ENCODE assay signal across 25 cellular contexts in genomic region chr15:80429964-80430363, GRCh38. TPM values are rescaled to one million over a fixed set of nuclear protein-coding genes. Genes with fewer than 3 reads are reported as not detected.
A peak's percentile ranks its signal among the peaks of the same experiment; 100 is the strongest.
DNase-seq lines count a peak whose midpoint lies in the region; ATAC-seq and TF ChIP-seq lines count a peak whose summit lies in the region.
"Had no signal": no experiment of that assay in that cellular context is flagged by ENCODE, and none has a peak within 500 bp of the region (broad histone marks: within the 10 kb centered on the region; RNA-seq: fewer than 3 reads in every experiment).

No MANE protein-coding gene starts in this region.

- intact Hi-C loops in sigmoid colon (cut with DNase I): no loop called here

- TF ChIP-seq CTCF in coronary artery (IDR thresholded peaks at IDR 0.05) (no peak), sigmoid colon (IDR thresholded peaks at IDR 0.05) (no peak)

- H3K4me1 ChIP-seq in sigmoid colon: no peaks in the 10 kb centered on the region
- H3K4me1 ChIP-seq: BE2C, BLaER1 had no signal

- peak; percentile 57 for DNase-seq in coronary artery (ENCODE audit: low spot score)
- peak; percentile 21 for DNase-seq in islet precursor cell
- peak; percentile 40 for DNase-seq in sigmoid colon
- no peak for DNase-seq in globus pallidus (ENCODE audit: low spot score)
- DNase-seq: 8988T; ACHN; BE2C; C1 segment of cervical spinal cord; CD4-positive, alpha-beta memory T cell; CD4-positive, CD25-positive, alpha-beta regulatory T cell; CD8-positive, alpha-beta memory T cell; COR-L47; DMS 273 treated with DMSO at 0.1 percent for 48 hours; DMS153; DMS53; DMS79; DND-41; EL; GDM1 had no signal

- no peak for TF ChIP-seq EP300 in sigmoid colon (IDR thresholded peaks at IDR 0.05)

- no peak for ATAC-seq in HG02973 (IDR thresholded peaks at IDR 0.05; ENCODE audit: unreplicated experiment)
- ATAC-seq in GM18909 (IDR thresholded peaks at IDR 0.05; ENCODE audit: poor library complexity, unreplicated experiment): no peak
- ATAC-seq: GM12878 had no signal

- no peaks in the 10 kb centered on the region for H3K36me3 ChIP-seq in sigmoid colon
- H3K36me3 ChIP-seq: BE2C, BLaER1 had no signal

- TF ChIP-seq POLR2A in sigmoid colon (IDR thresholded peaks at IDR 0.05): no peak

- 90% methylated on average over 5 of the region's 5 CpGs for WGBS in sigmoid colon, 2 donors

- H3K4me3 ChIP-seq in coronary artery (no peak overlapping the region), sigmoid colon (no peak overlapping the region)
- H3K4me3 ChIP-seq: BLaER1, GM12878 had no signal

- H3K27ac ChIP-seq in coronary artery (no peak overlapping the region), sigmoid colon (no peak overlapping the region)
- H3K27ac ChIP-seq: BLaER1 had no signal

- H3K9me3 ChIP-seq in sigmoid colon: no peaks in the 10 kb centered on the region
- H3K9me3 ChIP-seq: BE2C, BLaER1 had no signal

- no peaks in the 10 kb centered on the region for H3K27me3 ChIP-seq in sigmoid colon
- H3K27me3 ChIP-seq: BE2C, BLaER1 had no signal

RNA-seq across cellular contexts. Expression of gene ARNT2, which starts 25.8 kb away (rescaled TPM):
- total RNA-seq in sigmoid colon: 10 to 100 TPM in 1 of 4 donors, 1 to 10 TPM in 3; 4.3 to 16.1 (median 7.0) TPM
- polyA plus RNA-seq in sigmoid colon: 1 to 10 TPM; 1.2 to 2.7 (median 1.8) TPM
- total RNA-seq: CD4-positive, alpha-beta memory T cell; CD4-positive, CD25-positive, alpha-beta regulatory T cell; G401; GM12878 had no signal
- polyA plus RNA-seq: CD14-positive monocyte; CD4-positive, alpha-beta memory T cell; CD4-positive, CD25-positive, alpha-beta regulatory T cell; CD8-positive, alpha-beta memory T cell had no signal
